Comparison of ENCODE assay signal across 1 cellular context in the genomic region with DNA sequence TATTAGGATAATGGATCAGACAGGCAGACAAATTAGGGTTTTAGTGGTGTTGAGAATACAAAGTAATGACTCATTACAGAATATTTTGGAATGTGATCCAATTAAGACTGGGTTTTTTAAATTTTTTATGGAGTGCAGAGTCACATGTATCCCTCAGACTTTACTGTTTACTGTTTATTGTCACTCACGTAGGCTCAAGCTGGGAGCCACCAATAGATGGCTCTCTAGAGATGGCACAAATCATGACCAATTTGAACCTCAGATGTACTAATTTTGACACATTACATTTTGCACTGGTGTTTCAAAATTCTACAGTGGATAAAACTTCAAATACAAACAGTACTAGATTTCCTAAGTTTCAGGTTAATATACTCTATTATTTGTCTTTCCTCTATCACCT.
TF ChIP-seq lines count a peak whose summit lies in the region.

No MANE protein-coding gene starts in this region.

TF ChIP-seq in HepG2, 621 proteins besides CTCF, POLR2A, EP300 and RAD21:
- TF ChIP-seq ZNF263 (CRISPR knock-in tag; IDR thresholded peaks at IDR 0.05): no peak
- TF ChIP-seq ZNF83 (CRISPR knock-in tag; IDR thresholded peaks at IDR 0.05; ENCODE audit: borderline replicate concordance): no peak
- TF ChIP-seq ZBTB3 (CRISPR knock-in tag; IDR thresholded peaks at IDR 0.05; ENCODE audit: borderline replicate concordance, low read depth): no peak
